ENCODE assay signal across 14 cellular contexts in genomic region chr1:53992085-53992874, GRCh38. TPM values are rescaled to one million over a fixed set of nuclear protein-coding genes. Genes with fewer than 3 reads are reported as not detected.
DNase-seq lines count a peak whose midpoint lies in the region; ATAC-seq and TF ChIP-seq lines count a peak whose summit lies in the region.
"Had no signal": no experiment of that assay in that cellular context is flagged by ENCODE, and none has a peak within 500 bp of the region (broad histone marks: within the 10 kb centered on the region; RNA-seq: fewer than 3 reads in every experiment).

No MANE protein-coding gene starts in this region.

- H3K9me3 ChIP-seq in mucosa of descending colon = no peaks in the 10 kb centered on the region
- H3K9me3 ChIP-seq: ascending aorta had no signal

- in situ Hi-C loops in G401 (cut with HindIII; ENCODE audit: low sequenced_read_pairs) = no loop called here

- no peaks in the 10 kb centered on the region for H3K4me1 ChIP-seq in mucosa of descending colon (ENCODE audit: low read depth)
- H3K4me1 ChIP-seq: ascending aorta had no signal

- DNase-seq in G401 (ENCODE audit: low spot score) (peak; percentile 3), HFF-Myc (ENCODE audit: extremely low read depth, low read depth) (no peak), dermis blood vessel endothelial cell (peak; percentile 24), mucosa of descending colon (no peak), H4 (ENCODE audit: low spot score) (no peak), kidney glomerular epithelial cell (lab: John Stamatoyannopoulos, UW) (no peak)
- DNase-seq: activated T-cell treated with anti-CD3 and anti-CD28 coated beads, Interleukin-2, amount 50 U/mL, for 24 hours; DMS153; NCI-H2107; OCI-M1; stimulated activated naive CD4-positive, alpha-beta T cell had no signal

- peak; percentile 39 for TF ChIP-seq CTCF in HFF-Myc (IDR thresholded peaks at IDR 0.05; ENCODE audit: low read depth, low read length, missing control alignments)
- TF ChIP-seq CTCF in mucosa of descending colon (IDR thresholded peaks at IDR 0.05) = no peak

- no peak overlapping the region for H3K4me3 ChIP-seq in HFF-Myc (replicated peaks; ENCODE audit: low read depth, low read length)
- H3K4me3 ChIP-seq in mucosa of descending colon = no peak overlapping the region
- H3K4me3 ChIP-seq: ascending aorta had no signal

- ATAC-seq in mucosa of descending colon (peak; percentile 28), HG03196 (IDR thresholded peaks at IDR 0.05; ENCODE audit: unreplicated experiment) (no peak)

- intact Hi-C loops in mucosa of descending colon (cut with DNase I, micrococcal nuclease) = no loop called here

- H3K36me3 ChIP-seq in mucosa of descending colon (ENCODE audit: low read depth) = no peaks in the 10 kb centered on the region
- H3K36me3 ChIP-seq: ascending aorta had no signal

RNA-seq across cellular contexts. Expression of gene LDLRAD1, which starts 25.7 kb away (rescaled TPM):
- not detected in 2 replicates for total RNA-seq in G401 (2014; rRNA removed; shearing (Covaris generic))
- total RNA-seq in dermis blood vessel endothelial cell (not detected in 2 replicates), mucosa of descending colon (under 1 TPM in 1 of 3 donors, not detected in 2; 0.39 TPM)
- total RNA-seq in H4 (2014; rRNA removed; shearing (Covaris generic)) = not detected in 2 replicates
- total RNA-seq: ascending aorta, endothelial cell of umbilical vein had no signal

RNA-seq across cellular contexts. Expression of gene LRRC42, which starts 46.1 kb away (rescaled TPM):
- total RNA-seq in G401 (2014; rRNA removed; shearing (Covaris generic)) = 60.4 and 94.7 TPM in 2 replicates
- total RNA-seq in dermis blood vessel endothelial cell = 23.6 and 28.2 TPM in 2 replicates
- total RNA-seq in mucosa of descending colon = 10 to 100 TPM; 16.5 to 19.4 (median 19.0) TPM
- total RNA-seq in H4 (2014; rRNA removed; shearing (Covaris generic)) = 56.6 and 64.3 TPM in 2 replicates

RNA-seq across cellular contexts. Expression of gene IFT25, which starts 46.8 kb away (rescaled TPM):
- 38.3 and 56.6 TPM in 2 replicates for total RNA-seq in G401 (2014; rRNA removed; shearing (Covaris generic))
- total RNA-seq in dermis blood vessel endothelial cell = 12.6 and 20.8 TPM in 2 replicates
- 10 to 100 TPM; 19.8 to 22.6 (median 19.9) TPM for total RNA-seq in mucosa of descending colon
- 71.9 and 86.5 TPM in 2 replicates for total RNA-seq in H4 (2014; rRNA removed; shearing (Covaris generic))
- total RNA-seq: ascending aorta had no signal

Comparison
In these comparisons a context has a peak if more than half of its experiments do, and no peak if none do; other contexts are left out.
1. DNase-seq: peak in G401 (single experiment) and dermis blood vessel endothelial cell (single experiment); none in HFF-Myc (single experiment), mucosa of descending colon (0 of 3), H4 (single experiment) and kidney glomerular epithelial cell (single experiment).